10 cellular contexts compared by ENCODE assay signal in genomic region chr15:101200181-101200580, GRCh38. TPM values are rescaled to one million over a fixed set of nuclear protein-coding genes. Genes with fewer than 3 reads are reported as not detected.
DNase-seq lines count a peak whose midpoint lies in the region; TF ChIP-seq lines count a peak whose summit lies in the region.
"Had no signal": no experiment of that assay in that cellular context is flagged by ENCODE, and none has a peak within 500 bp of the region (broad histone marks: within the 10 kb centered on the region; RNA-seq: fewer than 3 reads in every experiment).

No MANE protein-coding gene starts in this region.

- H3K9ac ChIP-seq in BLaER1 treated with 17β-estradiol and CSF1 and Interleukin-3, amounts not matched to agents 10 nM and 100 nM, result peak overlapping the region; percentile 60 to 83 (median 75); a peak in 21 of 22 replicates
- peak overlapping the region; percentile 84 for H3K9ac ChIP-seq in KMS-11
- H3K9ac ChIP-seq: parathyroid adenoma had no signal

- H3K79me2 ChIP-seq in KMS-11 (ENCODE audit: insufficient read depth, low read depth), result peaks cover 85% of the 10 kb centered on the region

- H2AFZ ChIP-seq in KMS-11 (ENCODE audit: low read depth), result no peak overlapping the region
- H2AFZ ChIP-seq: parathyroid adenoma had no signal

- intact Hi-C loops in breast epithelium (cut with DNase I; ENCODE audit: low total_unique reads), result no loop called here

- TF ChIP-seq CTCF in KMS-11 (conservative IDR thresholded peaks at IDR 0.05; ENCODE audit: low read depth, low read length) (no peak), breast epithelium (IDR thresholded peaks at IDR 0.05) (no peak), neutrophil (IDR thresholded peaks at IDR 0.05) (no peak)

- no peak for TF ChIP-seq POLR2A in breast epithelium (IDR thresholded peaks at IDR 0.05)

- no peaks in the 10 kb centered on the region for H3K27me3 ChIP-seq in BLaER1 treated with 17β-estradiol and CSF1 and Interleukin-3, amounts not matched to agents 10 nM and 100 nM
- H3K27me3 ChIP-seq in KMS-11 (ENCODE audit: insufficient read depth, low read depth) (no peaks in the 10 kb centered on the region), breast epithelium (no peaks in the 10 kb centered on the region), neutrophil (no peaks in the 10 kb centered on the region), MG63 (no peaks in the 10 kb centered on the region)

- H3K27ac ChIP-seq in BLaER1 treated with 17β-estradiol and CSF1 and Interleukin-3, amounts not matched to agents 10 nM and 100 nM, result peak overlapping the region; percentile 71 to 93 (median 87); a peak in 21 of 22 replicates
- peak overlapping the region; percentile 97 for H3K27ac ChIP-seq in KMS-11
- H3K27ac ChIP-seq in breast epithelium, result peak overlapping the region; percentile 72 to 74
- H3K27ac ChIP-seq in neutrophil, result peak overlapping the region; percentile 84
- H3K27ac ChIP-seq in substantia nigra (ENCODE audit: low read depth, low read length, poor library complexity, severe bottlenecking), result no peak overlapping the region
- H3K27ac ChIP-seq: parathyroid adenoma had no signal

- H4K20me1 ChIP-seq in BLaER1 treated with 17β-estradiol and CSF1 and Interleukin-3, amounts not matched to agents 10 nM and 100 nM, result peaks cover 38 to 94% (median 68%) of the 10 kb centered on the region in 11 experiments; a peak in 21 of 22 replicates
- no peaks in the 10 kb centered on the region for H4K20me1 ChIP-seq in KMS-11 (ENCODE audit: insufficient read depth)

- H3K4me1 ChIP-seq in BLaER1 treated with 17β-estradiol and CSF1 and Interleukin-3, amounts not matched to agents 10 nM and 100 nM, result peaks cover 80 to 100% (median 96%) of the 10 kb centered on the region in 10 experiments
- H3K4me1 ChIP-seq in KMS-11 (ENCODE audit: low read depth, poor library complexity, severe bottlenecking) (peaks cover 91% of the 10 kb centered on the region), breast epithelium (peaks cover 3 to 5% of the 10 kb centered on the region in 2 donors), neutrophil (ENCODE audit: control insufficient read depth in 1 of 2, insufficient read depth in 1 of 2, low read depth in 1 of 2, low read length in 1 of 2) (peaks cover 64 to 75% of the 10 kb centered on the region in 2 experiments)

- no peaks in the 10 kb centered on the region for H3K9me3 ChIP-seq in BLaER1 treated with 17β-estradiol and CSF1 and Interleukin-3, amounts not matched to agents 10 nM and 100 nM (replicated peaks in 1 of 11)
- H3K9me3 ChIP-seq in breast epithelium (no peaks in the 10 kb centered on the region), neutrophil (no peaks in the 10 kb centered on the region), MG63 (no peaks in the 10 kb centered on the region)

- peak overlapping the region; percentile 72 to 98 (median 92) for H3K4me2 ChIP-seq in BLaER1 treated with 17β-estradiol and CSF1 and Interleukin-3, amounts not matched to agents 10 nM and 100 nM
- peak overlapping the region; percentile 85 for H3K4me2 ChIP-seq in KMS-11

- POLR2A ChIA-PET in HEK293T (lab: Yijun Ruan, JAX), result no interaction called here

- CTCF ChIA-PET in HEK293T (lab: Yijun Ruan, JAX), result no interaction called here

- DNase-seq in breast epithelium (ENCODE audit: low spot score in 2 of 2), result no peak
- DNase-seq in hepatic stellate cell (ENCODE audit: low spot score), result no peak
- DNase-seq in MG63, result no peak
- DNase-seq in substantia nigra (lab: John Stamatoyannopoulos, UW), result no peak
- DNase-seq in HEK293T (ENCODE audit: extremely low spot score), result no peak
- DNase-seq: NCI-H1930 had no signal

- peaks cover 0 to 8% (median 0%) of the 10 kb centered on the region in 11 experiments; a peak in 3 of 22 replicates for H3K36me3 ChIP-seq in BLaER1 treated with 17β-estradiol and CSF1 and Interleukin-3, amounts not matched to agents 10 nM and 100 nM
- no peaks in the 10 kb centered on the region; the same call in 1 of the 2 replicates for H3K36me3 ChIP-seq in KMS-11 (ENCODE audit: insufficient read depth)
- no peaks in the 10 kb centered on the region for H3K36me3 ChIP-seq in breast epithelium
- H3K36me3 ChIP-seq in neutrophil, result no peaks in the 10 kb centered on the region
- peaks cover 11% of the 10 kb centered on the region for H3K36me3 ChIP-seq in MG63

- H3K4me3 ChIP-seq in BLaER1 treated with 17β-estradiol and CSF1 and Interleukin-3, amounts not matched to agents 10 nM and 100 nM, result peak overlapping the region in 9 of 10 experiments; percentile 7 to 49 (median 34); a peak in 16 of 20 replicates
- no peak overlapping the region for H3K4me3 ChIP-seq in KMS-11 (IDR thresholded peaks at IDR 0.05; ENCODE audit: insufficient read depth, low read depth, low read length)
- no peak overlapping the region for H3K4me3 ChIP-seq in breast epithelium
- no peak overlapping the region for H3K4me3 ChIP-seq in neutrophil (ENCODE audit: low read depth in 1 of 2, low read length in 1 of 2)
- no peak overlapping the region for H3K4me3 ChIP-seq in MG63

TF ChIP-seq in HEK293T, 16 proteins besides CTCF, POLR2A, EP300 and RAD21:
- TF ChIP-seq SP1 (IDR thresholded peaks at IDR 0.05), result no peak
- TF ChIP-seq ZNF384 (IDR thresholded peaks at IDR 0.05), result no peak
- TF ChIP-seq ARNT (IDR thresholded peaks at IDR 0.05), result no peak
- no peak for TF ChIP-seq FOXK2 (IDR thresholded peaks at IDR 0.05)
- TF ChIP-seq PKNOX1 (IDR thresholded peaks at IDR 0.05), result no peak
- TF ChIP-seq SUZ12 (IDR thresholded peaks at IDR 0.05), result no peak

RNA-seq across cellular contexts. Expression of gene CHSY1, which starts 51.7 kb away (rescaled TPM):
- 10 to 100 TPM; 22.6 to 36.7 (median 33.4) TPM for total RNA-seq in breast epithelium
- 9.5 and 11.0 TPM in 2 replicates for total RNA-seq in MG63 (2014; rRNA removed; shearing (Covaris generic); ENCODE audit: low replicate concordance)

Comparison
In these comparisons a context has a peak if more than half of its experiments do, and no peak if none do; other contexts are left out.
1. H3K4me3 ChIP-seq: peak in BLaER1 treated with 17β-estradiol and CSF1 and Interleukin-3, amounts not matched to agents 10 nM and 100 nM (9 of 10); none in KMS-11 (single experiment), breast epithelium (0 of 3), neutrophil (0 of 2) and MG63 (single experiment).